9 cellular contexts compared by ENCODE assay signal in genomic region chr5:180820788-180821321, GRCh38. TPM values are rescaled to one million over a fixed set of nuclear protein-coding genes. Genes with fewer than 3 reads are reported as not detected.
DNase-seq lines count a peak whose midpoint lies in the region; ATAC-seq, FAIRE-seq and TF ChIP-seq lines count a peak whose summit lies in the region.
"Had no signal": no experiment of that assay in that cellular context is flagged by ENCODE, and none has a peak within 500 bp of the region (broad histone marks: within the 10 kb centered on the region; RNA-seq: fewer than 3 reads in every experiment).

No MANE protein-coding gene starts in this region.

- no peak for TF ChIP-seq CTCF in D721Med (IDR thresholded peaks at IDR 0.05; ENCODE audit: insufficient read depth, missing control alignments)

- FAIRE-seq in GM19239 (lab: Jason Lieb, UNC) (peak; percentile 97), D721Med (lab: Jason Lieb, UNC) (no peak)

- intact Hi-C loops in sciatic nerve (cut with DNase I), result no loop called here

- DNase-seq in GM19239 (ENCODE audit: insufficient read length, low spot score), result no peak
- peak; percentile 96 for DNase-seq in amniotic epithelial cell (ENCODE audit: low read depth)
- no peak for DNase-seq in sciatic nerve (ENCODE audit: low spot score)
- DNase-seq in NCI-H526 treated with DMSO at 0.1 percent for 48 hours (lab: John Stamatoyannopoulos, UW), result no peak
- DNase-seq in D721Med (ENCODE audit: insufficient read length, low spot score), result no peak
- DNase-seq in activated T-cell treated with anti-CD3 and anti-CD28 coated beads for 4 hours, result no peak
- DNase-seq in hippocampal formation (lab: John Stamatoyannopoulos, UW), result no peak
- DNase-seq: activated CD4-positive, CD25-positive, alpha-beta regulatory T cell had no signal

- ATAC-seq in HG03045 (IDR thresholded peaks at IDR 0.05; ENCODE audit: unreplicated experiment), result peak; percentile 84
- ATAC-seq in sciatic nerve, result peak; percentile 83

RNA-seq across cellular contexts. Expression of gene MGAT1, which starts 18.2 kb away (rescaled TPM):
- total RNA-seq in sciatic nerve, result 131 TPM

RNA-seq across cellular contexts. Expression of gene ZFP62, which starts 40.2 kb away (rescaled TPM):
- 29.9 TPM for total RNA-seq in sciatic nerve
